In genomic region chr17:27997522-27997921, GRCh38 we compare ENCODE assay signal across 22 cellular contexts.
"Had no signal": no experiment of that assay in that cellular context is flagged by ENCODE, and none has a peak within 500 bp of the region (broad histone marks: within the 10 kb centered on the region; RNA-seq: fewer than 3 reads in every experiment).

No MANE protein-coding gene starts in this region.

- H3K4me2 ChIP-seq: SK-N-SH had no signal

- FAIRE-seq: HepG2 had no signal

- H3K9ac ChIP-seq: SK-N-SH had no signal

- H3K9me2 ChIP-seq: SK-N-SH had no signal

- ATAC-seq: HepG2, Panc1, PC-3, T-cell had no signal

- H3K9me3 ChIP-seq: SK-N-SH had no signal

- DNase-seq: IMR-90; Kasumi-1; KG1; MM.1S; MV-4-11; NCI-H1048; NCI-H1436 treated with DMSO at 0.1 percent for 48 hours; NCI-H1694; NCI-H187 treated with DMSO at 0.1 percent for 48 hours; NCI-H2029 treated with DMSO at 0.1 percent for 48 hours; NCI-H2107; NCI-H2227 treated with DMSO at 0.1 percent for 48 hours; NCI-H524 treated with DMSO at 0.1 percent for 48 hours; NK-92 treated with Interleukin-12 subunit alpha and Interleukin-12 subunit beta, amount 100 ng/mL, for 24 hours; PC-3; SHP77; SK-N-SH; SW 1271; T-cell had no signal

- H3K27ac ChIP-seq: RWPE1 had no signal
